Comparison of ENCODE assay signal across 10 cellular contexts in genomic region chr19:5367530-5368133, GRCh38.
"Had no signal": no experiment of that assay in that cellular context is flagged by ENCODE, and none has a peak within 500 bp of the region (broad histone marks: within the 10 kb centered on the region; RNA-seq: fewer than 3 reads in every experiment).

No MANE protein-coding gene starts in this region.

- H3K4me1 ChIP-seq: HAP-1 had no signal

- H3K36me3 ChIP-seq: HAP-1 had no signal

- H3K9me3 ChIP-seq: HAP-1 had no signal

- H2AFZ ChIP-seq: GM23248, GM23338 had no signal

- H3K4me2 ChIP-seq: GM23338 had no signal

- ATAC-seq: GM23338, HCT116 had no signal

- H3K4me3 ChIP-seq: GM23248, GM23338, HAP-1 had no signal

- H3K27ac ChIP-seq: GM23248 had no signal

- DNase-seq: GM23248, GOT3, H7, H9, HCEC 1CT, HFFc6 had no signal

- FAIRE-seq: H54 had no signal

- H3K9ac ChIP-seq: GM23248 had no signal
